ENCODE assay signal across 8 cellular contexts in the genomic region with DNA sequence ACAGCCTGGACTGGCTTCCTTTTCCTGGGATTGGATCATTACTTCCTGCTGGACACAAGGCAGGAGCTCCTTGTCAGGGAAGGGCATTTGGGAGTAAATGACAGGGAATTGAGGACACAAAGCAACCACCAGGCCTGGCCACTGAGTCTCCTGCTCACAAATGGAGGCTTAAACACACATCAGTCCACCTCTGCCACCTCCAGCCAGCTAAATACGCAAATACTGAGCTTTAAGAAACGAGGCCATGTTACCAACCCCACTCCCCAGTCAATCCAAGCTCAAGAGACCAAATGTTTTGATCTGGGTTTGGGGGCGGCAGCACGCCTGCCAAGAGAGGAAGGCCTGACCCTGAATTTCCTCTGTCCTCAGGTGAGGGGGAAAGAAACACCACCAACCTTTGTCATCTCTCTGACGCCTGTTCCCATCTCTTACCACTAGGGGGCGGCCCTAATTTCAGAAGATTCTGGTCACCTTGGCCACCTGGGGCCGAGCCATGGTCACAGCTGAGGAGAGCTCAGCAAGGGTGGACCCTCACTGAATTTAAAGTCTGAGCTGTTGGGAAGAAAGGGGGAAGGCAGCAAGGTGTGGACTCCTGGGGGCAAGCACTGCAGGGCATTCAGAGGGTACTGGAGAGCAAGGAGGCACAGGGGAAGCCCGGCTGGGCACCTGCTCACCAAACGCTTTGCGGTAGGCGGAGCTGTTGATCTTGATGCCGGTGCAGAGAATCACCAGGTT. TPM values are rescaled to one million over a fixed set of nuclear protein-coding genes. Genes with fewer than 3 reads are reported as not detected.
DNase-seq lines count a peak whose midpoint lies in the region; ATAC-seq, FAIRE-seq and TF ChIP-seq lines count a peak whose summit lies in the region.

No MANE protein-coding gene starts in this region.

- H4K20me1 ChIP-seq in keratinocyte (ENCODE audit: control insufficient read depth, extremely low read depth, insufficient read depth, low read length): no peaks in the 10 kb centered on the region

- no peak overlapping the region for H3K4me2 ChIP-seq in keratinocyte (ENCODE audit: control insufficient read depth, extremely low read depth, insufficient read depth, low read depth, low read length)

- H3K27me3 ChIP-seq in keratinocyte (ENCODE audit: control insufficient read depth, extremely low read depth, insufficient read depth, low read length): no peaks in the 10 kb centered on the region

- TF ChIP-seq RAD21 in Ishikawa (IDR thresholded peaks at IDR 0.05; ENCODE audit: low read depth): peak; percentile 60

- dilution Hi-C loops in keratinocyte (cut with MboI; ENCODE audit: extremely low pct_ligation_motif_present, low sequenced_read_pairs): no loop called here

- no peaks in the 10 kb centered on the region for H3K79me2 ChIP-seq in keratinocyte (ENCODE audit: control insufficient read depth, insufficient read depth, low read length)

- TF ChIP-seq EP300 in Ishikawa (IDR thresholded peaks at IDR 0.05; ENCODE audit: borderline replicate concordance): no peak

- no peak overlapping the region for H3K4me3 ChIP-seq in astrocyte of the spinal cord (ENCODE audit: low read depth, low read length)
- H3K4me3 ChIP-seq in keratinocyte (ENCODE audit: control insufficient read depth in 2 of 3, extremely low read depth in 1 of 3, insufficient read depth in 2 of 3, low read depth in 1 of 3, low read length in 3 of 3): no peak overlapping the region

- no peak overlapping the region for H3K27ac ChIP-seq in keratinocyte (ENCODE audit: control insufficient read depth, insufficient read depth, low read length)

- H3K36me3 Mint-ChIP-seq in T-helper 2 cell treated with Interferon-gamma antibody and Interleukin-4, amounts not matched to agents 5 μg/mL and 100 μg/mL, for 36 hours (ENCODE audit: low read depth): peaks cover 2% of the 10 kb centered on the region

- no peaks in the 10 kb centered on the region for H3K9me1 ChIP-seq in keratinocyte (ENCODE audit: control insufficient read depth, extremely low read depth, insufficient read depth, low read length)

- H2AFZ ChIP-seq in keratinocyte (ENCODE audit: control insufficient read depth, low read length): no peak overlapping the region

- no peak for ATAC-seq in HG02973 (IDR thresholded peaks at IDR 0.05; ENCODE audit: unreplicated experiment)
- no peak for ATAC-seq in HG03565 (IDR thresholded peaks at IDR 0.05; ENCODE audit: unreplicated experiment)

- in situ Hi-C loops in astrocyte of the spinal cord (cut with HindIII; ENCODE audit: low sequenced_read_pairs): no loop called here

- peaks cover 3% of the 10 kb centered on the region for H3K4me1 Mint-ChIP-seq in T-helper 2 cell treated with Interferon-gamma antibody and Interleukin-4, amounts not matched to agents 5 μg/mL and 100 μg/mL, for 36 hours (ENCODE audit: low read depth)

- peak; percentile 85 for TF ChIP-seq CTCF in astrocyte of the spinal cord (IDR thresholded peaks at IDR 0.05; ENCODE audit: low read depth, low read length)
- TF ChIP-seq CTCF in keratinocyte (optimal IDR thresholded peaks at IDR 0.05 in 1 of 3, IDR thresholded peaks at IDR 0.05 in 1 of 3, conservative IDR thresholded peaks at IDR 0.05 in 1 of 3; ENCODE audit: extremely low read depth in 1 of 3, insufficient read depth in 2 of 3, low read length in 3 of 3): peak; percentile 77 to 93 (median 89)

- no peaks in the 10 kb centered on the region for H3K9me3 ChIP-seq in keratinocyte (ENCODE audit: control insufficient read depth, low read depth, low read length)

- H3K4me3 Mint-ChIP-seq in T-helper 2 cell treated with Interferon-gamma antibody and Interleukin-4, amounts not matched to agents 5 μg/mL and 100 μg/mL, for 36 hours: no peak overlapping the region

- DNase-seq in GM03348 (ENCODE audit: low spot score): peak; percentile 76
- DNase-seq in T-helper 2 cell treated with Interferon-gamma antibody and Interleukin-4, amounts not matched to agents 5 μg/mL and 100 μg/mL, for 36 hours (ENCODE audit: low spot score): peak; percentile 34
- DNase-seq in astrocyte of the spinal cord (ENCODE audit: low read depth, low spot score): peak; percentile 12
- no peak for DNase-seq in keratinocyte (ENCODE audit: low read depth, low spot score)
- peak; percentile 47 for DNase-seq in stimulated activated CD4-positive, alpha-beta T cell treated with anti-CD3 and anti-CD28 coated beads, Interleukin-4, amount 100 ng/mL, for 1 hour

- H3K9me3 Mint-ChIP-seq in T-helper 2 cell treated with Interferon-gamma antibody and Interleukin-4, amounts not matched to agents 5 μg/mL and 100 μg/mL, for 36 hours: no peaks in the 10 kb centered on the region

- no peaks in the 10 kb centered on the region for H3K4me1 ChIP-seq in keratinocyte (ENCODE audit: control insufficient read depth, extremely low read depth, insufficient read depth, low read length)

- peaks cover 0 to 7% of the 10 kb centered on the region in 2 experiments for H3K36me3 ChIP-seq in keratinocyte (ENCODE audit: control insufficient read depth in 2 of 2, extremely low read depth in 1 of 2, insufficient read depth in 2 of 2, low read length in 2 of 2)

- FAIRE-seq in keratinocyte (lab: Jason Lieb, UNC): peak; percentile 49

- no peak overlapping the region for H3K27ac Mint-ChIP-seq in T-helper 2 cell treated with Interferon-gamma antibody and Interleukin-4, amounts not matched to agents 5 μg/mL and 100 μg/mL, for 36 hours

- H3K27me3 Mint-ChIP-seq in T-helper 2 cell treated with Interferon-gamma antibody and Interleukin-4, amounts not matched to agents 5 μg/mL and 100 μg/mL, for 36 hours (ENCODE audit: low read depth): no peaks in the 10 kb centered on the region

- no peak overlapping the region for H3K9ac ChIP-seq in keratinocyte (ENCODE audit: control insufficient read depth, extremely low read depth, insufficient read depth, low read length)

TF ChIP-seq in Ishikawa, 13 proteins besides CTCF, POLR2A, EP300 and RAD21:
- TF ChIP-seq TAF1 (IDR thresholded peaks at IDR 0.05; ENCODE audit: low read depth) (no peak), TEAD4 (IDR thresholded peaks at IDR 0.05) (no peak), ZBTB7A (IDR thresholded peaks at IDR 0.05; ENCODE audit: low read depth) (no peak)
TF ChIP-seq in Ishikawa: peak in this region for 0.

RNA-seq across cellular contexts. Expression of a gene that starts 16.5 kb away (rescaled TPM):
- polyA plus RNA-seq in keratinocyte: 1.3 to 2.4 TPM (median 1.8 TPM) in 3 replicates
- polyA plus RNA-seq in keratinocyte (2011; ENCODE audit: low read depth): 0.91 TPM
- 1.0 and 1.2 TPM in 2 replicates for polyA plus RNA-seq in keratinocyte (2011; cell fraction: cytosol; rRNA removed)
- 2.1 and 2.3 TPM in 2 replicates for polyA plus RNA-seq in keratinocyte (2011; cell fraction: nucleus; rRNA removed)
- polyA plus RNA-seq in keratinocyte (2012; ENCODE audit: low replicate concordance): 1.8 and 2.5 TPM in 2 replicates
- polyA minus RNA-seq in keratinocyte: 1.4 to 3.7 TPM (median 2.8 TPM) in 3 replicates
- polyA minus RNA-seq in keratinocyte (2011; cell fraction: cytosol; rRNA and poly(A)+ RNA removed): 2.3 TPM
- polyA minus RNA-seq in keratinocyte (2011; cell fraction: nucleus; rRNA and poly(A)+ RNA removed): 0.84 and 1.6 TPM in 2 replicates

RNA-seq across cellular contexts. Expression of a gene that starts 30.4 kb away (rescaled TPM):
- polyA plus RNA-seq in keratinocyte: 9.6 to 15.2 TPM (median 9.9 TPM) in 3 replicates
- polyA plus RNA-seq in keratinocyte (2011; ENCODE audit: low read depth): 4.3 TPM
- polyA plus RNA-seq in keratinocyte (2011; cell fraction: cytosol; rRNA removed): 7.7 and 11.8 TPM in 2 replicates
- 29.4 and 40.3 TPM in 2 replicates for polyA plus RNA-seq in keratinocyte (2011; cell fraction: nucleus; rRNA removed)
- polyA plus RNA-seq in keratinocyte (2012; ENCODE audit: low replicate concordance): 12.7 and 18.5 TPM in 2 replicates
- polyA minus RNA-seq in keratinocyte: 8.4 to 11.4 TPM (median 9.6 TPM) in 3 replicates
- 14.0 TPM for polyA minus RNA-seq in keratinocyte (2011; cell fraction: cytosol; rRNA and poly(A)+ RNA removed)
- polyA minus RNA-seq in keratinocyte (2011; cell fraction: nucleus; rRNA and poly(A)+ RNA removed): 13.3 and 15.0 TPM in 2 replicates

RNA-seq across cellular contexts. Expression of a gene that starts 54.2 kb away (rescaled TPM):
- polyA plus RNA-seq in keratinocyte: 71.4 to 109 TPM (median 80.2 TPM) in 3 replicates
- 42.1 TPM for polyA plus RNA-seq in keratinocyte (2011; ENCODE audit: low read depth)
- polyA plus RNA-seq in keratinocyte (2011; cell fraction: cytosol; rRNA removed): 44.9 and 71.5 TPM in 2 replicates
- polyA plus RNA-seq in keratinocyte (2011; cell fraction: nucleus; rRNA removed): 56.6 and 70.5 TPM in 2 replicates
- polyA plus RNA-seq in keratinocyte (2012; ENCODE audit: low replicate concordance): 51.8 and 76.0 TPM in 2 replicates
- 77.5 to 146 TPM (median 102 TPM) in 3 replicates for polyA minus RNA-seq in keratinocyte
- 95.0 TPM for polyA minus RNA-seq in keratinocyte (2011; cell fraction: cytosol; rRNA and poly(A)+ RNA removed)
- 45.6 and 96.0 TPM in 2 replicates for polyA minus RNA-seq in keratinocyte (2011; cell fraction: nucleus; rRNA and poly(A)+ RNA removed)
